In the genomic region with DNA sequence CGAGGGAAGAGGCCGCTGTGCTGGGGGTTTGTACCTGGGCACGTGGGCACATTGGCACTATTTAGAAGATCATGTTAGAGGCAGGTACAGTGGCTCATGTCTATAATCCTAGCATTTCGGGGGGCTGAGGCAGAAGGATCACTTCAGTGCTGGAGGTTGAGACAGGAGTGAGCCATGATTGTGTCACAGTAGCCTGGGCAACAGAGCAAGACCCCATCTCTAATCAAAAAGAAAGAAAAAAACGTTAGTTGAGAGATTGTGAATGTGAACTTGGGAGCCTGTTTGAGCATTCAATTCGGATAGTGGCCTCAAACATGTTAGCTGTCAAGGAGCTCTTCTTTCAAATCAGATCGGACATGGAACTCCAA, we compare ENCODE assay signal across 1 cellular context.
TF ChIP-seq lines count a peak whose summit lies in the region.

No MANE protein-coding gene starts in this region.

TF ChIP-seq in IMR-90, 13 proteins besides CTCF, POLR2A, EP300 and RAD21:
- no peak for TF ChIP-seq RCOR1 (IDR thresholded peaks at IDR 0.05; ENCODE audit: insufficient replicate concordance, low read length)
- TF ChIP-seq, protein P1, sequence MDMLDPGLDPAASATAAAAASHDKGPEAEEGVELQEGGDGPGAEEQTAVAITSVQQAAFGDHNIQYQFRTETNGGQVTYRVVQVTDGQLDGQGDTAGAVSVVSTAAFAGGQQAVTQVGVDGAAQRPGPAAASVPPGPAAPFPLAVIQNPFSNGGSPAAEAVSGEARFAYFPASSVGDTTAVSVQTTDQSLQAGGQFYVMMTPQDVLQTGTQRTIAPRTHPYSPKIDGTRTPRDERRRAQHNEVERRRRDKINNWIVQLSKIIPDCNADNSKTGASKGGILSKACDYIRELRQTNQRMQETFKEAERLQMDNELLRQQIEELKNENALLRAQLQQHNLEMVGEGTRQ (IDR thresholded peaks at IDR 0.05; ENCODE audit: low read depth, low read length) = no peak
- TF ChIP-seq SMC3 (IDR thresholded peaks at IDR 0.05; ENCODE audit: low read depth, low read length) = no peak
- TF ChIP-seq BHLHE40 (IDR thresholded peaks at IDR 0.05; ENCODE audit: low read depth, low read length) = no peak
- TF ChIP-seq, protein P2, sequence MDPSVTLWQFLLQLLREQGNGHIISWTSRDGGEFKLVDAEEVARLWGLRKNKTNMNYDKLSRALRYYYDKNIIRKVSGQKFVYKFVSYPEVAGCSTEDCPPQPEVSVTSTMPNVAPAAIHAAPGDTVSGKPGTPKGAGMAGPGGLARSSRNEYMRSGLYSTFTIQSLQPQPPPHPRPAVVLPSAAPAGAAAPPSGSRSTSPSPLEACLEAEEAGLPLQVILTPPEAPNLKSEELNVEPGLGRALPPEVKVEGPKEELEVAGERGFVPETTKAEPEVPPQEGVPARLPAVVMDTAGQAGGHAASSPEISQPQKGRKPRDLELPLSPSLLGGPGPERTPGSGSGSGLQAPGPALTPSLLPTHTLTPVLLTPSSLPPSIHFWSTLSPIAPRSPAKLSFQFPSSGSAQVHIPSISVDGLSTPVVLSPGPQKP (IDR thresholded peaks at IDR 0.05; ENCODE audit: borderline replicate concordance, low read depth, low read length) = no peak
- no peak for TF ChIP-seq FOS (IDR thresholded peaks at IDR 0.05; ENCODE audit: low read depth, low read length)
- no peak for TF ChIP-seq MAZ (IDR thresholded peaks at IDR 0.05; ENCODE audit: borderline replicate concordance, low read depth, low read length)
- TF ChIP-seq RFX5 (IDR thresholded peaks at IDR 0.05; ENCODE audit: low read depth, low read length) = no peak
- TF ChIP-seq NFE2L2 (IDR thresholded peaks at IDR 0.05; ENCODE audit: low read depth, low read length) = no peak
